In the genomic region with DNA sequence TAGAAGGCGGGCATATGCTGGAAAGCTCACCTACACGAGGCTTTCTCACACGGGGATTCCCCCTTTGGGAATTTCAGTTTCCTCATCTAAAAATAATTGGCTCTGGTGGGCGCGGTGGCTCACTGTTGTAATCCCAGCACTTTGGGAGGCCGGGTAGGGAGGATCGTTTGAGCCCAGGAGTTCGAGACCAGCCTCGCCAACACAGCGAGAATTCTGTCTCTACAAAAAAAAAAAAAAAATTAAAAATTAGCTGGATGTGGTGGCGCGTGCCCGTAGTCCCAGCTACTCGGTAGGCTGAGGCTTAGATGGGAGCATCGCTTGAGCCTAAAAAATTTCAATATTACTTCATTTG, we compare ENCODE assay signal across 8 cellular contexts. TPM values are rescaled to one million over a fixed set of nuclear protein-coding genes. Genes with fewer than 3 reads are reported as not detected.
DNase-seq lines count a peak whose midpoint lies in the region; ATAC-seq and TF ChIP-seq lines count a peak whose summit lies in the region.

No MANE protein-coding gene starts in this region.

- peak overlapping the region; percentile 94 for H3K4me3 Mint-ChIP-seq in T-helper 1 cell treated with Interleukin-12 subunit alpha and Interleukin-12 subunit beta and Interleukin-4 antibody, amounts not matched to agents 30 μg/mL and 1 μg/mL, for 36 hours
- peak overlapping the region; percentile 96 for H3K4me3 Mint-ChIP-seq in activated CD8-positive, alpha-beta T cell treated with anti-CD3 and anti-CD28 coated beads for 36 hours

- peak overlapping the region; percentile 91 for H3K27ac Mint-ChIP-seq in T-helper 1 cell treated with Interleukin-12 subunit alpha and Interleukin-12 subunit beta and Interleukin-4 antibody, amounts not matched to agents 30 μg/mL and 1 μg/mL, for 36 hours
- H3K27ac Mint-ChIP-seq in activated CD8-positive, alpha-beta T cell treated with anti-CD3 and anti-CD28 coated beads for 36 hours, result peak overlapping the region; percentile 94

- CTCF ChIA-PET in activated CD8-positive, alpha-beta T cell treated with anti-CD3 and anti-CD28 coated beads for 36 hours (lab: Charles Lee), result interaction anchor here (1.2 kb wide), 1 partner anchor 13 kb away, joined by 3 read pairs; no protein-coding TSS in a partner anchor

- H3K4me3 ChIP-seq in iPS DF 6.9 (ENCODE audit: low read length), result peak overlapping the region; percentile 98; the same call in 1 of the 2 replicates

- no peaks in the 10 kb centered on the region for H3K27me3 ChIP-seq in iPS DF 6.9 (ENCODE audit: control insufficient read depth, insufficient read depth, low read length)

- DNase-seq in T-helper 1 cell, result no peak
- no peak for DNase-seq in activated CD8-positive, alpha-beta T cell treated with anti-CD3 and anti-CD28 coated beads for 36 hours
- no peak for DNase-seq in iPS DF 6.9 (ENCODE audit: low read depth, low spot score)
- DNase-seq in substantia nigra (lab: John Stamatoyannopoulos, UW), result no peak
- no peak for DNase-seq in NCI-H2029 treated with DMSO at 0.1 percent for 48 hours (lab: John Stamatoyannopoulos, UW)

- H3K27me3 Mint-ChIP-seq in T-helper 1 cell treated with Interleukin-12 subunit alpha and Interleukin-12 subunit beta and Interleukin-4 antibody, amounts not matched to agents 30 μg/mL and 1 μg/mL, for 36 hours (ENCODE audit: low read depth), result no peaks in the 10 kb centered on the region
- H3K27me3 Mint-ChIP-seq in activated CD8-positive, alpha-beta T cell treated with anti-CD3 and anti-CD28 coated beads for 36 hours, result no peaks in the 10 kb centered on the region

- no peak for TF ChIP-seq CTCF in activated CD8-positive, alpha-beta T cell treated with anti-CD3 and anti-CD28 coated beads for 36 hours (IDR thresholded peaks at IDR 0.05)

- no CpG with 5 or more reads among the region's 15 CpGs for WGBS in iPS DF 6.9 (ENCODE audit: insufficient coverage, insufficient read length)

- H3K27ac ChIP-seq in iPS DF 6.9 (ENCODE audit: low read length), result no peak overlapping the region
- H3K27ac ChIP-seq in substantia nigra (ENCODE audit: low read depth, low read length, poor library complexity, severe bottlenecking), result peak overlapping the region; percentile 85

- no peaks in the 10 kb centered on the region for H3K4me1 ChIP-seq in iPS DF 6.9 (ENCODE audit: control insufficient read depth, insufficient read depth, low read length)

- peaks cover 3% of the 10 kb centered on the region; the same call in 1 of the 2 replicates for H3K36me3 ChIP-seq in iPS DF 6.9 (ENCODE audit: control insufficient read depth, insufficient read depth, low read length)

- H3K9me3 ChIP-seq in iPS DF 6.9 (ENCODE audit: control insufficient read depth, insufficient read depth, low read length), result no peaks in the 10 kb centered on the region

- peaks cover 22% of the 10 kb centered on the region for H3K9me3 Mint-ChIP-seq in T-helper 1 cell treated with Interleukin-12 subunit alpha and Interleukin-12 subunit beta and Interleukin-4 antibody, amounts not matched to agents 30 μg/mL and 1 μg/mL, for 36 hours
- H3K9me3 Mint-ChIP-seq in activated CD8-positive, alpha-beta T cell treated with anti-CD3 and anti-CD28 coated beads for 36 hours, result peaks cover 11% of the 10 kb centered on the region

- H3K4me1 Mint-ChIP-seq in T-helper 1 cell treated with Interleukin-12 subunit alpha and Interleukin-12 subunit beta and Interleukin-4 antibody, amounts not matched to agents 30 μg/mL and 1 μg/mL, for 36 hours (ENCODE audit: low read depth), result peaks cover 31% of the 10 kb centered on the region
- H3K4me1 Mint-ChIP-seq in activated CD8-positive, alpha-beta T cell treated with anti-CD3 and anti-CD28 coated beads for 36 hours (ENCODE audit: low read depth), result peaks cover 40% of the 10 kb centered on the region

- peaks cover 20% of the 10 kb centered on the region for H3K36me3 Mint-ChIP-seq in T-helper 1 cell treated with Interleukin-12 subunit alpha and Interleukin-12 subunit beta and Interleukin-4 antibody, amounts not matched to agents 30 μg/mL and 1 μg/mL, for 36 hours (ENCODE audit: low read depth)
- peaks cover 34% of the 10 kb centered on the region for H3K36me3 Mint-ChIP-seq in activated CD8-positive, alpha-beta T cell treated with anti-CD3 and anti-CD28 coated beads for 36 hours (ENCODE audit: low read depth)

- peak; percentile 3 for ATAC-seq in activated CD8-positive, alpha-beta T cell treated with anti-CD3 and anti-CD28 coated beads for 36 hours
- ATAC-seq in GM18867 (IDR thresholded peaks at IDR 0.05; ENCODE audit: unreplicated experiment) (no peak), GM19035 (IDR thresholded peaks at IDR 0.05; ENCODE audit: unreplicated experiment) (no peak)

- POLR2A ChIA-PET in activated CD8-positive, alpha-beta T cell treated with anti-CD3 and anti-CD28 coated beads for 36 hours (lab: Charles Lee), result interaction anchor here (0.6 to 1.5 kb wide), 12 partner anchors 10 to 1150 kb away, joined by 3 to 10 read pairs (median 5); a partner anchor contains a TSS

- intact Hi-C loops in activated CD8-positive, alpha-beta T cell treated with anti-CD3 and anti-CD28 coated beads for 36 hours (cut with micrococcal nuclease), result no loop called here

RNA-seq across cellular contexts. Expression of a gene that starts 0.4 kb away (rescaled TPM):
- total RNA-seq in activated CD8-positive, alpha-beta T cell treated with anti-CD3 and anti-CD28 coated beads for 36 hours, result 100 to 1,000 TPM; 123 to 128 TPM
